1 cellular context compared by ENCODE assay signal in the genomic region with DNA sequence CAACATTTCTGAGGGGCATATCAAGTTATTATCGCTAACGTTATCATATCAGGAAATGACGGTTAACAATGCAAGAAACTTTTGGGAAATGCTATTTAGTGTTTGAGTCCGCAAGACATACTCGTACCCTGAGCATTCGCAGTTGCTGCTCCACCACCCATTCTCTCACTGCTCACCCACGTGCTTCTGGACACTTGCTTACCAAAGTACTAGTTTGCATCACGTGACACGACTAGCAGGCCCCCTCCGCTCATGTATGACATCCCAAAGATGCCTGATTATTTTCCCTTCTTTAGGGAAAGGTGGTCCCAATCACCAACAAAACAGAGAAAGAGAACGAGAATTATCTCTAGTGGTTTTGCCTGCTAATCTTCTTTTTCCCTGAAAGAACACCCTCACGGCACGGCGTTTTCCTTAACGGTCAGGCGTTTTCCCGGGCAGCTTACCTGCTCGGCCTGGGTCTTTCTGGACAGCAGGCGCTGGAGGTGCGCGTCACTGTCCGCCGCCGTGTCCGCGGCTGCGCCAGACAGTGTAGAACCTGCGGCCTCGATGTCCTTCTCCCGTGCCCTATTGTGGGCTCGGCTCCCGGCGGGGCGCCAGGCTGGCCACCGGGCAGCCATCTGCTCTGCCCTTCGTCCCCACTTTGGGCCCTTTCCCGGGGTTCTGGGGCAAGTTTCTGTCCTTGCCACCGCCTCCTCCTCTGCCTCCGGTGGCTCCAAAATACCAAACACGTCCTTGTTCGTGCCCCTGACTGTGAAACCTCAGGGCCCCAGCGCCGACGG.
TF ChIP-seq lines count a peak whose summit lies in the region.

Gene SUPV3L1, plus strand, starts transcription at position 492 of the 782 bp plus-strand sequence. Its CDS starts 58 bp downstream, at position 550.

TF ChIP-seq in HEK293, 187 proteins besides CTCF, POLR2A, EP300 and RAD21 (continued from another document and continues in another):
- TF ChIP-seq ZNF280D (tag by site-specific recombination; IDR thresholded peaks at IDR 0.05) (no peak), ZNF76 (tag by site-specific recombination; IDR thresholded peaks at IDR 0.05; ENCODE audit: borderline replicate concordance, low read depth) (peak; percentile 74), ZNF324 (tag by site-specific recombination; IDR thresholded peaks at IDR 0.05) (peak; percentile 95), ZNF660 (tag by site-specific recombination; IDR thresholded peaks at IDR 0.05) (peak; percentile 84; the same call in 1 of the 2 replicates), ZNF433 (tag by site-specific recombination; IDR thresholded peaks at IDR 0.05; ENCODE audit: low read depth) (no peak), ZBTB17 (tag by site-specific recombination; IDR thresholded peaks at IDR 0.05) (peak; percentile 91), ZNF654 (tag by site-specific recombination; IDR thresholded peaks at IDR 0.05; ENCODE audit: low read depth) (no peak), HOXA7 (CRISPR knock-in tag; IDR thresholded peaks at IDR 0.05; ENCODE audit: borderline replicate concordance) (no peak), ZBTB44 (tag by site-specific recombination; IDR thresholded peaks at IDR 0.05) (peak; percentile 6; the same call in 1 of the 2 replicates), KLF16 (tag by site-specific recombination; IDR thresholded peaks at IDR 0.05) (peak; percentile 55; the same call in 1 of the 2 replicates), ZNF600 (tag by site-specific recombination; IDR thresholded peaks at IDR 0.05) (0 out of 2 replicates have a peak, but pooled peaks have one; percentile 22), ZNF610 (tag by site-specific recombination; IDR thresholded peaks at IDR 0.05; ENCODE audit: borderline replicate concordance) (0 out of 2 replicates have a peak, but pooled peaks have one; percentile 41), OSR2 (tag by site-specific recombination; IDR thresholded peaks at IDR 0.05) (peak; percentile 36; the same call in 1 of the 2 replicates), ZNF658 (tag by site-specific recombination; IDR thresholded peaks at IDR 0.05) (no peak), ZIC2 (tag by site-specific recombination; IDR thresholded peaks at IDR 0.05) (peak; percentile 11; the same call in 1 of the 2 replicates), ZNF510 (tag by site-specific recombination; IDR thresholded peaks at IDR 0.05; ENCODE audit: insufficient replicate concordance) (no peak), EGR2 (tag by site-specific recombination; IDR thresholded peaks at IDR 0.05; ENCODE audit: low read depth) (peak; percentile 24; the same call in 1 of the 2 replicates), GLIS2 (tag by site-specific recombination; IDR thresholded peaks at IDR 0.05) (no peak), ZBTB8A (tag by site-specific recombination; IDR thresholded peaks at IDR 0.05) (peak; percentile 86), ZNF416 (tag by site-specific recombination; IDR thresholded peaks at IDR 0.05) (no peak), ZNF19 (tag by site-specific recombination; IDR thresholded peaks at IDR 0.05; ENCODE audit: low read depth) (no peak), ZBTB48 (tag by site-specific recombination; IDR thresholded peaks at IDR 0.05) (no peak), ZNF530 (tag by site-specific recombination; IDR thresholded peaks at IDR 0.05; ENCODE audit: low read depth) (no peak), SETDB1 (IDR thresholded peaks at IDR 0.05; ENCODE audit: insufficient read length, low read length) (no peak), ZNF274 (IDR thresholded peaks at IDR 0.05; ENCODE audit: low read length) (no peak), ZNF274 (tag by site-specific recombination; IDR thresholded peaks at IDR 0.05; ENCODE audit: borderline replicate concordance) (no peak), RBAK (tag by site-specific recombination; IDR thresholded peaks at IDR 0.05) (no peak), ZNF768 (tag by site-specific recombination; IDR thresholded peaks at IDR 0.05) (no peak)
- TF ChIP-seq, protein P1, sequence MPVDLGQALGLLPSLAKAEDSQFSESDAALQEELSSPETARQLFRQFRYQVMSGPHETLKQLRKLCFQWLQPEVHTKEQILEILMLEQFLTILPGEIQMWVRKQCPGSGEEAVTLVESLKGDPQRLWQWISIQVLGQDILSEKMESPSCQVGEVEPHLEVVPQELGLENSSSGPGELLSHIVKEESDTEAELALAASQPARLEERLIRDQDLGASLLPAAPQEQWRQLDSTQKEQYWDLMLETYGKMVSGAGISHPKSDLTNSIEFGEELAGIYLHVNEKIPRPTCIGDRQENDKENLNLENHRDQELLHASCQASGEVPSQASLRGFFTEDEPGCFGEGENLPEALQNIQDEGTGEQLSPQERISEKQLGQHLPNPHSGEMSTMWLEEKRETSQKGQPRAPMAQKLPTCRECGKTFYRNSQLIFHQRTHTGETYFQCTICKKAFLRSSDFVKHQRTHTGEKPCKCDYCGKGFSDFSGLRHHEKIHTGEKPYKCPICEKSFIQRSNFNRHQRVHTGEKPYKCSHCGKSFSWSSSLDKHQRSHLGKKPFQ (tag by site-specific recombination; IDR thresholded peaks at IDR 0.05) = 0 out of 2 replicates have a peak, but pooled peaks have one; percentile 11
- TF ChIP-seq, protein P2, sequence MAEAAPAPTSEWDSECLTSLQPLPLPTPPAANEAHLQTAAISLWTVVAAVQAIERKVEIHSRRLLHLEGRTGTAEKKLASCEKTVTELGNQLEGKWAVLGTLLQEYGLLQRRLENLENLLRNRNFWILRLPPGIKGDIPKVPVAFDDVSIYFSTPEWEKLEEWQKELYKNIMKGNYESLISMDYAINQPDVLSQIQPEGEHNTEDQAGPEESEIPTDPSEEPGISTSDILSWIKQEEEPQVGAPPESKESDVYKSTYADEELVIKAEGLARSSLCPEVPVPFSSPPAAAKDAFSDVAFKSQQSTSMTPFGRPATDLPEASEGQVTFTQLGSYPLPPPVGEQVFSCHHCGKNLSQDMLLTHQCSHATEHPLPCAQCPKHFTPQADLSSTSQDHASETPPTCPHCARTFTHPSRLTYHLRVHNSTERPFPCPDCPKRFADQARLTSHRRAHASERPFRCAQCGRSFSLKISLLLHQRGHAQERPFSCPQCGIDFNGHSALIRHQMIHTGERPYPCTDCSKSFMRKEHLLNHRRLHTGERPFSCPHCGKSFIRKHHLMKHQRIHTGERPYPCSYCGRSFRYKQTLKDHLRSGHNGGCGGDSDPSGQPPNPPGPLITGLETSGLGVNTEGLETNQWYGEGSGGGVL (tag by site-specific recombination; IDR thresholded peaks at IDR 0.05) = no peak
- TF ChIP-seq, protein P3, sequence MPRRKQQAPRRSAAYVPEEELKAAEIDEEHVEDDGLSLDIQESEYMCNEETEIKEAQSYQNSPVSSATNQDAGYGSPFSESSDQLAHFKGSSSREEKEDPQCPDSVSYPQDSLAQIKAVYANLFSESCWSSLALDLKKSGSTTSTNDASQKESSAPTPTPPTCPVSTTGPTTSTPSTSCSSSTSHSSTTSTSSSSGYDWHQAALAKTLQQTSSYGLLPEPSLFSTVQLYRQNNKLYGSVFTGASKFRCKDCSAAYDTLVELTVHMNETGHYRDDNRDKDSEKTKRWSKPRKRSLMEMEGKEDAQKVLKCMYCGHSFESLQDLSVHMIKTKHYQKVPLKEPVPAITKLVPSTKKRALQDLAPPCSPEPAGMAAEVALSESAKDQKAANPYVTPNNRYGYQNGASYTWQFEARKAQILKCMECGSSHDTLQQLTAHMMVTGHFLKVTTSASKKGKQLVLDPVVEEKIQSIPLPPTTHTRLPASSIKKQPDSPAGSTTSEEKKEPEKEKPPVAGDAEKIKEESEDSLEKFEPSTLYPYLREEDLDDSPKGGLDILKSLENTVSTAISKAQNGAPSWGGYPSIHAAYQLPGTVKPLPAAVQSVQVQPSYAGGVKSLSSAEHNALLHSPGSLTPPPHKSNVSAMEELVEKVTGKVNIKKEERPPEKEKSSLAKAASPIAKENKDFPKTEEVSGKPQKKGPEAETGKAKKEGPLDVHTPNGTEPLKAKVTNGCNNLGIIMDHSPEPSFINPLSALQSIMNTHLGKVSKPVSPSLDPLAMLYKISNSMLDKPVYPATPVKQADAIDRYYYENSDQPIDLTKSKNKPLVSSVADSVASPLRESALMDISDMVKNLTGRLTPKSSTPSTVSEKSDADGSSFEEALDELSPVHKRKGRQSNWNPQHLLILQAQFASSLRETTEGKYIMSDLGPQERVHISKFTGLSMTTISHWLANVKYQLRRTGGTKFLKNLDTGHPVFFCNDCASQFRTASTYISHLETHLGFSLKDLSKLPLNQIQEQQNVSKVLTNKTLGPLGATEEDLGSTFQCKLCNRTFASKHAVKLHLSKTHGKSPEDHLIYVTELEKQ (tag by site-specific recombination; IDR thresholded peaks at IDR 0.05; ENCODE audit: borderline replicate concordance) = no peak
- TF ChIP-seq, protein P4, sequence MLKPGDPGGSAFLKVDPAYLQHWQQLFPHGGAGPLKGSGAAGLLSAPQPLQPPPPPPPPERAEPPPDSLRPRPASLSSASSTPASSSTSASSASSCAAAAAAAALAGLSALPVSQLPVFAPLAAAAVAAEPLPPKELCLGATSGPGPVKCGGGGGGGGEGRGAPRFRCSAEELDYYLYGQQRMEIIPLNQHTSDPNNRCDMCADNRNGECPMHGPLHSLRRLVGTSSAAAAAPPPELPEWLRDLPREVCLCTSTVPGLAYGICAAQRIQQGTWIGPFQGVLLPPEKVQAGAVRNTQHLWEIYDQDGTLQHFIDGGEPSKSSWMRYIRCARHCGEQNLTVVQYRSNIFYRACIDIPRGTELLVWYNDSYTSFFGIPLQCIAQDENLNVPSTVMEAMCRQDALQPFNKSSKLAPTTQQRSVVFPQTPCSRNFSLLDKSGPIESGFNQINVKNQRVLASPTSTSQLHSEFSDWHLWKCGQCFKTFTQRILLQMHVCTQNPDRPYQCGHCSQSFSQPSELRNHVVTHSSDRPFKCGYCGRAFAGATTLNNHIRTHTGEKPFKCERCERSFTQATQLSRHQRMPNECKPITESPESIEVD (tag by site-specific recombination; IDR thresholded peaks at IDR 0.05) = no peak
- TF ChIP-seq, protein P5, sequence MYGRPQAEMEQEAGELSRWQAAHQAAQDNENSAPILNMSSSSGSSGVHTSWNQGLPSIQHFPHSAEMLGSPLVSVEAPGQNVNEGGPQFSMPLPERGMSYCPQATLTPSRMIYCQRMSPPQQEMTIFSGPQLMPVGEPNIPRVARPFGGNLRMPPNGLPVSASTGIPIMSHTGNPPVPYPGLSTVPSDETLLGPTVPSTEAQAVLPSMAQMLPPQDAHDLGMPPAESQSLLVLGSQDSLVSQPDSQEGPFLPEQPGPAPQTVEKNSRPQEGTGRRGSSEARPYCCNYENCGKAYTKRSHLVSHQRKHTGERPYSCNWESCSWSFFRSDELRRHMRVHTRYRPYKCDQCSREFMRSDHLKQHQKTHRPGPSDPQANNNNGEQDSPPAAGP (tag by site-specific recombination; IDR thresholded peaks at IDR 0.05) = 0 out of 2 replicates have a peak, but pooled peaks have one; percentile 77
- TF ChIP-seq, protein P6, sequence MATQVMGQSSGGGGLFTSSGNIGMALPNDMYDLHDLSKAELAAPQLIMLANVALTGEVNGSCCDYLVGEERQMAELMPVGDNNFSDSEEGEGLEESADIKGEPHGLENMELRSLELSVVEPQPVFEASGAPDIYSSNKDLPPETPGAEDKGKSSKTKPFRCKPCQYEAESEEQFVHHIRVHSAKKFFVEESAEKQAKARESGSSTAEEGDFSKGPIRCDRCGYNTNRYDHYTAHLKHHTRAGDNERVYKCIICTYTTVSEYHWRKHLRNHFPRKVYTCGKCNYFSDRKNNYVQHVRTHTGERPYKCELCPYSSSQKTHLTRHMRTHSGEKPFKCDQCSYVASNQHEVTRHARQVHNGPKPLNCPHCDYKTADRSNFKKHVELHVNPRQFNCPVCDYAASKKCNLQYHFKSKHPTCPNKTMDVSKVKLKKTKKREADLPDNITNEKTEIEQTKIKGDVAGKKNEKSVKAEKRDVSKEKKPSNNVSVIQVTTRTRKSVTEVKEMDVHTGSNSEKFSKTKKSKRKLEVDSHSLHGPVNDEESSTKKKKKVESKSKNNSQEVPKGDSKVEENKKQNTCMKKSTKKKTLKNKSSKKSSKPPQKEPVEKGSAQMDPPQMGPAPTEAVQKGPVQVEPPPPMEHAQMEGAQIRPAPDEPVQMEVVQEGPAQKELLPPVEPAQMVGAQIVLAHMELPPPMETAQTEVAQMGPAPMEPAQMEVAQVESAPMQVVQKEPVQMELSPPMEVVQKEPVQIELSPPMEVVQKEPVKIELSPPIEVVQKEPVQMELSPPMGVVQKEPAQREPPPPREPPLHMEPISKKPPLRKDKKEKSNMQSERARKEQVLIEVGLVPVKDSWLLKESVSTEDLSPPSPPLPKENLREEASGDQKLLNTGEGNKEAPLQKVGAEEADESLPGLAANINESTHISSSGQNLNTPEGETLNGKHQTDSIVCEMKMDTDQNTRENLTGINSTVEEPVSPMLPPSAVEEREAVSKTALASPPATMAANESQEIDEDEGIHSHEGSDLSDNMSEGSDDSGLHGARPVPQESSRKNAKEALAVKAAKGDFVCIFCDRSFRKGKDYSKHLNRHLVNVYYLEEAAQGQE (tag by site-specific recombination; IDR thresholded peaks at IDR 0.05) = no peak
